ENCODE assay signal across 23 cellular contexts in genomic region chr13:63855457-63856118, GRCh38.
DNase-seq lines count a peak whose midpoint lies in the region; ATAC-seq, FAIRE-seq and TF ChIP-seq lines count a peak whose summit lies in the region.
"Had no signal": no experiment of that assay in that cellular context is flagged by ENCODE, and none has a peak within 500 bp of the region (broad histone marks: within the 10 kb centered on the region; RNA-seq: fewer than 3 reads in every experiment).

No MANE protein-coding gene starts in this region.

- TF ChIP-seq CTCF in HepG2 (CRISPR knock-in tag; IDR thresholded peaks at IDR 0.05) (no peak), right lobe of liver (IDR thresholded peaks at IDR 0.05) (no peak), astrocyte (IDR thresholded peaks at IDR 0.05; ENCODE audit: insufficient read depth, low read depth, low read length) (no peak), nephron progenitor cell (IDR thresholded peaks at IDR 0.05) (no peak)

- DNase-seq in HepG2 (ENCODE audit: low spot score) (peak; percentile 53), right lobe of liver (no peak), astrocyte (ENCODE audit: low read depth) (no peak), nephron progenitor cell (no peak), SW 1271 (lab: John Stamatoyannopoulos, UW) (no peak), iPS-NIHi11 (ENCODE audit: low spot score) (no peak)
- DNase-seq: CD8-positive, alpha-beta T cell; DMS53; EL; GM23248; NCI-H1417; NCI-H187 treated with DMSO at 0.1 percent for 48 hours; NCI-H345; NCI-H524 treated with DMSO at 0.1 percent for 48 hours; PC-3; RPMI8226; SHP77 treated with DMSO at 0.1 percent for 48 hours; SK-N-SH had no signal

- no peak for TF ChIP-seq RAD21 in HepG2 (CRISPR knock-in tag; IDR thresholded peaks at IDR 0.05)

- H3K9ac ChIP-seq in HepG2 (ENCODE audit: insufficient read depth, low read depth, low read length) (no peak overlapping the region), astrocyte (ENCODE audit: low read length) (no peak overlapping the region)
- H3K9ac ChIP-seq: BLaER1 treated with 17β-estradiol and CSF1 and Interleukin-3, amounts not matched to agents 10 nM and 100 nM; GM23248; SK-N-SH had no signal

- CTCF ChIA-PET in HepG2 (lab: Yijun Ruan, JAX; ENCODE audit: low intra/inter-chr PET ratio, low total read pairs), result no interaction called here

- intact Hi-C loops in HepG2 (cut with micrococcal nuclease; ENCODE audit: unreplicated experiment), result no loop called here
- intact Hi-C loops in right lobe of liver (cut with DNase I), result no loop called here

- POLR2A ChIA-PET in HepG2 (lab: Yijun Ruan, JAX), result no interaction called here

- H3K4me1 Mint-ChIP-seq in astrocyte (ENCODE audit: low read depth, unreplicated experiment) (peaks cover 7% of the 10 kb centered on the region), nephron progenitor cell (no peaks in the 10 kb centered on the region)

- H4K20me1 ChIP-seq in HepG2 (ENCODE audit: insufficient read depth, low read length) (no peaks in the 10 kb centered on the region), astrocyte (ENCODE audit: insufficient read depth, low read length) (no peaks in the 10 kb centered on the region)
- H4K20me1 ChIP-seq: BLaER1 treated with 17β-estradiol and CSF1 and Interleukin-3, amounts not matched to agents 10 nM and 100 nM had no signal

- FAIRE-seq in HepG2 (lab: Jason Lieb, UNC) (peak; percentile 32), astrocyte (lab: Jason Lieb, UNC) (no peak)
- FAIRE-seq: A549, GM12891, GM18507 had no signal

- ATAC-seq in HepG2 (peak; percentile 100), right lobe of liver (no peak), HG02678 (IDR thresholded peaks at IDR 0.05; ENCODE audit: unreplicated experiment) (no peak)
- ATAC-seq: A549; CD8-positive, alpha-beta T cell; PC-3 had no signal

- BruUV-seq in HepG2 (replicated peaks; lab: Mats Ljungman, UMichigan), result no TSS peak

- no peak for TF ChIP-seq EP300 in HepG2 (IDR thresholded peaks at IDR 0.05; ENCODE audit: low read depth in 2 of 2, low read length in 2 of 2)
- TF ChIP-seq EP300 in HepG2 (CRISPR knock-in tag; IDR thresholded peaks at IDR 0.05; ENCODE audit: borderline replicate concordance), result no peak

- H3K36me3 ChIP-seq in HepG2 (replicated peaks in 1 of 2; ENCODE audit: control insufficient read depth in 1 of 2, insufficient read depth in 2 of 2, low read length in 2 of 2) (no peaks in the 10 kb centered on the region), right lobe of liver (no peaks in the 10 kb centered on the region), astrocyte (ENCODE audit: insufficient read depth, low read length) (no peaks in the 10 kb centered on the region)
- H3K36me3 ChIP-seq: BLaER1 treated with 17β-estradiol and CSF1 and Interleukin-3, amounts not matched to agents 10 nM and 100 nM had no signal

- no peaks in the 10 kb centered on the region for H3K9me3 ChIP-seq in HepG2 (ENCODE audit: low read length)
- no peaks in the 10 kb centered on the region for H3K9me3 ChIP-seq in right lobe of liver
- H3K9me3 ChIP-seq in astrocyte (ENCODE audit: insufficient read depth, low read depth, low read length), result no peaks in the 10 kb centered on the region
- H3K9me3 ChIP-seq: A549; BLaER1 treated with 17β-estradiol and CSF1 and Interleukin-3, amounts not matched to agents 10 nM and 100 nM; SK-N-SH had no signal

- no peak overlapping the region for H3K4me3 ChIP-seq in HepG2 (replicated peaks in 1 of 3; ENCODE audit: insufficient read depth in 1 of 3, low read depth in 2 of 3, low read length in 3 of 3)
- no peak overlapping the region for H3K4me3 ChIP-seq in right lobe of liver
- H3K4me3 ChIP-seq in astrocyte (ENCODE audit: insufficient read depth, low read depth, low read length), result no peak overlapping the region
- H3K4me3 ChIP-seq: A549; BLaER1 treated with 17β-estradiol and CSF1 and Interleukin-3, amounts not matched to agents 10 nM and 100 nM; GM23248 had no signal

- TF ChIP-seq POLR2A in HepG2 (IDR thresholded peaks at IDR 0.05; ENCODE audit: insufficient read depth in 1 of 2, low read depth in 2 of 2, low read length in 2 of 2) (no peak), right lobe of liver (IDR thresholded peaks at IDR 0.05) (no peak)

- H3K79me2 ChIP-seq in HepG2 (ENCODE audit: insufficient read depth, low read length) (no peaks in the 10 kb centered on the region), astrocyte (ENCODE audit: insufficient read depth, low read length) (no peaks in the 10 kb centered on the region)

- peak overlapping the region; percentile 41 for H3K27ac Mint-ChIP-seq in astrocyte (ENCODE audit: unreplicated experiment)
- H3K27ac Mint-ChIP-seq in nephron progenitor cell, result peak overlapping the region; percentile 72
- H3K27ac Mint-ChIP-seq: CD8-positive, alpha-beta T cell had no signal

- H3K27me3 Mint-ChIP-seq in astrocyte (ENCODE audit: low read depth, unreplicated experiment) (no peaks in the 10 kb centered on the region), nephron progenitor cell (ENCODE audit: low read depth, poor library complexity) (peaks cover 3% of the 10 kb centered on the region)

- H3K36me3 Mint-ChIP-seq in astrocyte (ENCODE audit: low read depth, unreplicated experiment), result no peaks in the 10 kb centered on the region
- no peaks in the 10 kb centered on the region for H3K36me3 Mint-ChIP-seq in nephron progenitor cell (ENCODE audit: low read depth)
- H3K36me3 Mint-ChIP-seq: CD8-positive, alpha-beta T cell had no signal

- no peak overlapping the region for H3K27ac ChIP-seq in HepG2 (ENCODE audit: extremely low read length, insufficient read depth, low read length)
- H3K27ac ChIP-seq in right lobe of liver, result no peak overlapping the region
- no peak overlapping the region for H3K27ac ChIP-seq in astrocyte (ENCODE audit: low read depth, low read length)
- H3K27ac ChIP-seq: A549; BLaER1 treated with 17β-estradiol and CSF1 and Interleukin-3, amounts not matched to agents 10 nM and 100 nM; GM23248 had no signal

- 25% methylated on average over 7 of the region's 7 CpGs for WGBS in HepG2 (ENCODE audit: low lambda C conversion rate)
- WGBS in right lobe of liver (ENCODE audit: insufficient coverage, low coverage, low lambda C conversion rate, missing lambda C conversion rate), result 37% methylated on average over 7 of the region's 7 CpGs

- H3K27me3 ChIP-seq in HepG2 (ENCODE audit: control insufficient read depth in 1 of 2, insufficient read depth in 2 of 2, low read length in 2 of 2), result no peaks in the 10 kb centered on the region; a peak in 1 of 5 replicates
- H3K27me3 ChIP-seq in right lobe of liver, result no peaks in the 10 kb centered on the region
- H3K27me3 ChIP-seq in astrocyte (ENCODE audit: insufficient read depth, low read length), result no peaks in the 10 kb centered on the region
- H3K27me3 ChIP-seq: BLaER1 treated with 17β-estradiol and CSF1 and Interleukin-3, amounts not matched to agents 10 nM and 100 nM had no signal

- H2AFZ ChIP-seq in HepG2 (ENCODE audit: low read length) (no peak overlapping the region), astrocyte (ENCODE audit: low read depth, low read length) (no peak overlapping the region)
- H2AFZ ChIP-seq: GM23248 had no signal

- no peaks in the 10 kb centered on the region for H3K9me3 Mint-ChIP-seq in astrocyte (ENCODE audit: unreplicated experiment)
- H3K9me3 Mint-ChIP-seq in nephron progenitor cell, result no peaks in the 10 kb centered on the region

- no peak overlapping the region for H3K4me3 Mint-ChIP-seq in astrocyte (ENCODE audit: unreplicated experiment)
- no peak overlapping the region for H3K4me3 Mint-ChIP-seq in nephron progenitor cell
- H3K4me3 Mint-ChIP-seq: CD8-positive, alpha-beta T cell had no signal

- peaks cover 11% of the 10 kb centered on the region for H3K4me1 ChIP-seq in HepG2 (ENCODE audit: insufficient read depth, low read length)
- no peaks in the 10 kb centered on the region for H3K4me1 ChIP-seq in right lobe of liver
- no peaks in the 10 kb centered on the region for H3K4me1 ChIP-seq in astrocyte (ENCODE audit: insufficient read depth, low read length)
- H3K4me1 ChIP-seq: A549; BLaER1 treated with 17β-estradiol and CSF1 and Interleukin-3, amounts not matched to agents 10 nM and 100 nM had no signal

- peak overlapping the region; percentile 21; the same call in 1 of the 2 replicates for H3K4me2 ChIP-seq in HepG2 (ENCODE audit: low read depth, low read length)
- no peak overlapping the region for H3K4me2 ChIP-seq in astrocyte (ENCODE audit: low read length)
- H3K4me2 ChIP-seq: A549; BLaER1 treated with 17β-estradiol and CSF1 and Interleukin-3, amounts not matched to agents 10 nM and 100 nM; SK-N-SH had no signal

- in situ Hi-C loops in HepG2 (cut with HindIII; ENCODE audit: extremely low pct_ligation_motif_present, low pct_unique_long_range_greater_than_20kb), result no loop called here

TF ChIP-seq in HepG2, 621 proteins besides CTCF, POLR2A, EP300 and RAD21 (continues in another document):
- peak; percentile 56 for TF ChIP-seq HNF4A (CRISPR knock-in tag; IDR thresholded peaks at IDR 0.05)
- TF ChIP-seq MAFK (conservative IDR thresholded peaks at IDR 0.05 in 1 of 2, IDR thresholded peaks at IDR 0.05 in 1 of 2; ENCODE audit: low read length in 2 of 2), result peak in 1 of 2 experiments; percentile 26; a peak in 1 of 4 replicates
- no peak for TF ChIP-seq ZNF333 (CRISPR knock-in tag; IDR thresholded peaks at IDR 0.05; ENCODE audit: borderline replicate concordance)
- TF ChIP-seq FOXP4 (CRISPR knock-in tag; IDR thresholded peaks at IDR 0.05), result 0 out of 2 replicates have a peak, but pooled peaks have one; percentile 28
- TF ChIP-seq FOXP1 (IDR thresholded peaks at IDR 0.05), result no peak
- peak; percentile 23; the same call in 1 of the 2 replicates for TF ChIP-seq FOXP1 (CRISPR knock-in tag; IDR thresholded peaks at IDR 0.05)
- TF ChIP-seq THAP11 (CRISPR knock-in tag; IDR thresholded peaks at IDR 0.05), result no peak
